ENCODE assay signal across 1 cellular context in the genomic region with DNA sequence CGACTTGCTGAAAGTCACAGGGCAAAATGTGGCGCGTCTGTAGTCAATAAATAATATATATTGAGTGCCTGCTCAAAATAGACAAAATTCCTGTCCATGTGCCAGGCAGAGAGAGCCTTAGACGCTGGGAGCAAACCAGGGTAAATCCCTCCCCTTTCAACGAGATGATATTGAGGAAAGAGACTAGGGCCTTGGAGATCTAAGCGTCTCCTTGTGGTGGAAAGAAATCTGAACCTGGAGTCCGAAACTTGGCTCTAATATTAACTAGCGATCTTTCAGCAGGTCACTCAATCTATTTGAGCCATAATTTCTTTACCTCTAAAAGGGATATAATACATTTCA.
TF ChIP-seq lines count a peak whose summit lies in the region.

No MANE protein-coding gene starts in this region.

TF ChIP-seq in K562, 482 proteins besides CTCF, POLR2A, EP300 and RAD21:
- TF ChIP-seq NR2C2 (CRISPR knock-in tag; IDR thresholded peaks at IDR 0.05) (no peak), NR2C2 (tag; IDR thresholded peaks at IDR 0.05) (peak; percentile 95), NFRKB (IDR thresholded peaks at IDR 0.05; ENCODE audit: low read depth) (0 out of 2 replicates have a peak, but pooled peaks have one; percentile 17), MTA2 (IDR thresholded peaks at IDR 0.05; ENCODE audit: low read depth) (no peak)
